In the genomic region with DNA sequence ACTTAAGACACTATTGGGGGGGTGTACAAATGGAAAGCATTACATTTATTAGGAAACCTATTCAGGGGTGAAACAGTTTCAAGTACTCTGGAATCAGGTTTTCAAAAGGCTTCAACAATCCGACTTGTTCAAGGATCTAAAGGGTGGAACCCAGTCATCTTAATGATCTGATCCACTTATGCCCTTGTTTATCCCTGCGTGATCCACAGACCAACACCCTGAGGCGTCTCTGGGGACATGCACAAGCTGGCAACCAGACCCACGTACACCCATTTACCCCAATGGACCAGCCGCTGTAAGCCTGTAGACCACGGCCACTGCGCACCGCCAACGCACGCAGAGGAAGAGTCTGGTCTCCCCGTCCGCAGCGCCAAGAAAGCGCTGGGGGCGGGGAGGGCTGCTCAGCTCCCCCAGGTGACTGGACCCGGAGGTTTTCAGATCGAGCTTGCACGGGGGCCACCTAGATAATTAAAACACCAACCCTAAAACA, we compare ENCODE assay signal across 7 cellular contexts. TPM values are rescaled to one million over a fixed set of nuclear protein-coding genes. Genes with fewer than 3 reads are reported as not detected.
DNase-seq lines count a peak whose midpoint lies in the region; ATAC-seq lines count a peak whose summit lies in the region.

No MANE protein-coding gene starts in this region.

- H3K27me3 ChIP-seq in HAP-1 (ENCODE audit: low read depth) (no peaks in the 10 kb centered on the region), duodenal mucosa (ENCODE audit: control insufficient read depth in 1 of 2, insufficient read depth in 2 of 2, low read length in 2 of 2) (no peaks in the 10 kb centered on the region)

- H3K4me1 ChIP-seq in HAP-1 (peaks cover 42% of the 10 kb centered on the region), duodenal mucosa (ENCODE audit: control insufficient read depth in 1 of 2, insufficient read depth in 2 of 2, low read length in 2 of 2) (peaks cover 51 to 59% of the 10 kb centered on the region in 2 donors)

- H3K9me3 Mint-ChIP-seq in T-helper 1 cell treated with Interleukin-12 subunit alpha and Interleukin-12 subunit beta and Interleukin-4 antibody, amounts not matched to agents 30 μg/mL and 1 μg/mL, for 36 hours, result no peaks in the 10 kb centered on the region
- H3K9me3 Mint-ChIP-seq in naive thymus-derived CD8-positive, alpha-beta T cell, result no peaks in the 10 kb centered on the region

- peak overlapping the region; percentile 71 to 88 for H3K9ac ChIP-seq in duodenal mucosa (ENCODE audit: low read depth in 1 of 2, low read length in 2 of 2)

- H3K36me3 ChIP-seq in HAP-1 (replicated peaks) (peaks cover 74% of the 10 kb centered on the region), duodenal mucosa (ENCODE audit: control insufficient read depth in 1 of 2, insufficient read depth in 2 of 2, low read length in 2 of 2) (peaks cover 39 to 49% of the 10 kb centered on the region in 2 donors)

- H3K4me3 Mint-ChIP-seq in T-helper 1 cell treated with Interleukin-12 subunit alpha and Interleukin-12 subunit beta and Interleukin-4 antibody, amounts not matched to agents 30 μg/mL and 1 μg/mL, for 36 hours, result peak overlapping the region; percentile 93
- peak overlapping the region; percentile 85 to 95 (median 89) for H3K4me3 Mint-ChIP-seq in naive thymus-derived CD8-positive, alpha-beta T cell

- peak overlapping the region; percentile 89 for H3K27ac Mint-ChIP-seq in T-helper 1 cell treated with Interleukin-12 subunit alpha and Interleukin-12 subunit beta and Interleukin-4 antibody, amounts not matched to agents 30 μg/mL and 1 μg/mL, for 36 hours
- peak overlapping the region; percentile 92 to 99 (median 95) for H3K27ac Mint-ChIP-seq in naive thymus-derived CD8-positive, alpha-beta T cell

- in situ Hi-C loops in HAP-1 (cut with MboI; ENCODE audit: low sequenced_read_pairs), result no loop called here

- ATAC-seq in naive thymus-derived CD8-positive, alpha-beta T cell, result no peak
- ATAC-seq in HG03159 (IDR thresholded peaks at IDR 0.05; ENCODE audit: unreplicated experiment) (no peak), GM21786 (IDR thresholded peaks at IDR 0.05; ENCODE audit: unreplicated experiment) (no peak)

- no peaks in the 10 kb centered on the region for H3K27me3 Mint-ChIP-seq in T-helper 1 cell treated with Interleukin-12 subunit alpha and Interleukin-12 subunit beta and Interleukin-4 antibody, amounts not matched to agents 30 μg/mL and 1 μg/mL, for 36 hours (ENCODE audit: low read depth)
- no peaks in the 10 kb centered on the region for H3K27me3 Mint-ChIP-seq in naive thymus-derived CD8-positive, alpha-beta T cell

- POLR2A ChIA-PET in naive thymus-derived CD8-positive, alpha-beta T cell (lab: Charles Lee), result interaction anchor here (0.5 to 3.1 kb wide), 9 partner anchors 10 to 255 kb away, joined by 3 to 22 read pairs (median 9); partner anchors contain the start of gene HNRNPF

- DNase-seq in HAP-1 (ENCODE audit: low spot score in 2 of 2), result peak in 1 of 2 experiments; percentile 66
- peak in 4 of 10 donors; percentile 21 to 31 (median 30) for DNase-seq in naive thymus-derived CD8-positive, alpha-beta T cell
- DNase-seq in effector CD4-positive, alpha-beta T cell, result no peak

- H3K4me1 Mint-ChIP-seq in T-helper 1 cell treated with Interleukin-12 subunit alpha and Interleukin-12 subunit beta and Interleukin-4 antibody, amounts not matched to agents 30 μg/mL and 1 μg/mL, for 36 hours (ENCODE audit: low read depth), result peaks cover 64% of the 10 kb centered on the region
- peaks cover 28 to 82% (median 79%) of the 10 kb centered on the region in 4 donors for H3K4me1 Mint-ChIP-seq in naive thymus-derived CD8-positive, alpha-beta T cell

- H3K27ac ChIP-seq in duodenal mucosa (ENCODE audit: low read depth, low read length), result peak overlapping the region; percentile 99

- peak overlapping the region; percentile 67 for H3K4me3 ChIP-seq in HAP-1
- H3K4me3 ChIP-seq in duodenal mucosa (ENCODE audit: low read depth in 1 of 2, low read length in 2 of 2), result peak overlapping the region; percentile 80 to 90

- peaks cover 61% of the 10 kb centered on the region for H3K36me3 Mint-ChIP-seq in T-helper 1 cell treated with Interleukin-12 subunit alpha and Interleukin-12 subunit beta and Interleukin-4 antibody, amounts not matched to agents 30 μg/mL and 1 μg/mL, for 36 hours (ENCODE audit: low read depth)
- H3K36me3 Mint-ChIP-seq in naive thymus-derived CD8-positive, alpha-beta T cell, result peaks cover 1 to 63% (median 8%) of the 10 kb centered on the region in 3 donors

- H3K9me3 ChIP-seq in HAP-1, result no peaks in the 10 kb centered on the region
- no peaks in the 10 kb centered on the region for H3K9me3 ChIP-seq in duodenal mucosa (ENCODE audit: control insufficient read depth in 1 of 2, low read length in 2 of 2)

RNA-seq across cellular contexts. Expression of gene HNRNPF, which starts 13.4 kb away (rescaled TPM):
- 100 to 1,000 TPM; 155 to 168 TPM for total RNA-seq in naive thymus-derived CD8-positive, alpha-beta T cell
- 100 to 1,000 TPM; 160 to 202 (median 174) TPM for polyA plus RNA-seq in naive thymus-derived CD8-positive, alpha-beta T cell

RNA-seq across cellular contexts. Expression of gene FXYD4, which starts 24.2 kb away (rescaled TPM):
- total RNA-seq in naive thymus-derived CD8-positive, alpha-beta T cell, result not detected
- not detected for polyA plus RNA-seq in naive thymus-derived CD8-positive, alpha-beta T cell

RNA-seq across cellular contexts. Expression of gene ZNF487, which starts 41.3 kb away (rescaled TPM):
- 1 to 10 TPM; 4.4 to 5.4 TPM for total RNA-seq in naive thymus-derived CD8-positive, alpha-beta T cell
- 1 to 10 TPM; 4.0 to 6.0 (median 5.1) TPM for polyA plus RNA-seq in naive thymus-derived CD8-positive, alpha-beta T cell
